10 cellular contexts compared by ENCODE assay signal in genomic region chr1:44810762-44811105, GRCh38. TPM values are rescaled to one million over a fixed set of nuclear protein-coding genes. Genes with fewer than 3 reads are reported as not detected.
DNase-seq lines count a peak whose midpoint lies in the region; ATAC-seq and TF ChIP-seq lines count a peak whose summit lies in the region.
"Not testable (repeated sequence)": the region's sequence is repeated elsewhere in the genome, so short reads cannot be mapped to it uniquely, and the experiment has no call there.
"Had no signal": no experiment of that assay in that cellular context is flagged by ENCODE, and none has a peak within 500 bp of the region (broad histone marks: within the 10 kb centered on the region; RNA-seq: fewer than 3 reads in every experiment).

No MANE protein-coding gene starts in this region.

- 82 to 86% methylated on average over 4 of the region's 4 CpGs for WGBS in GM23248 (ENCODE audit: low coverage in 1 of 2, low lambda C conversion rate in 2 of 2, missing lambda C conversion rate in 2 of 2), 2 experiments

- peaks cover 68% of the 10 kb centered on the region for H3F3A ChIP-seq in GM23248 (ENCODE audit: insufficient read depth)

- TF ChIP-seq CTCF in right atrium auricular region (IDR thresholded peaks at IDR 0.05); natural killer cell (IDR thresholded peaks at IDR 0.05); vagina (IDR thresholded peaks at IDR 0.05): not testable (repeated sequence)

- H3K4me3 ChIP-seq in GM23248: 0 out of 2 replicates have a peak overlapping the region, but pooled peaks have one; percentile 13
- H3K4me3 ChIP-seq in right atrium auricular region, vagina: not testable (repeated sequence)

- H3K27me3 ChIP-seq in GM23248 (replicated peaks; ENCODE audit: insufficient read depth); right atrium auricular region; vagina: not testable (repeated sequence)

- TF ChIP-seq POLR2A in vagina (IDR thresholded peaks at IDR 0.05): not testable (repeated sequence)

- H3K4me1 Mint-ChIP-seq in T-helper 2 cell treated with Interferon-gamma antibody and Interleukin-4, amounts not matched to agents 5 μg/mL and 100 μg/mL, for 36 hours (ENCODE audit: low read depth): peaks cover 67% of the 10 kb centered on the region
- peaks cover 73% of the 10 kb centered on the region for H3K4me1 Mint-ChIP-seq in activated naive CD8-positive, alpha-beta T cell (ENCODE audit: low read depth)
- H3K4me1 Mint-ChIP-seq in dendritic cell treated with granulocyte-macrophage colony-stimulating factor and Interleukin-4, amounts not matched to agents 40 ng/mL and 50 ng/mL, for 4 days (ENCODE audit: low read depth): peaks cover 91% of the 10 kb centered on the region
- H3K4me1 Mint-ChIP-seq in natural killer cell: peaks cover 38 to 51% of the 10 kb centered on the region in 2 donors
- peaks cover 84% of the 10 kb centered on the region for H3K4me1 Mint-ChIP-seq in stimulated activated effector memory CD8-positive, alpha-beta T cell treated with anti-CD3 and anti-CD28 coated beads, Interleukin-12 subunit alpha, Interleukin-12 subunit beta, amount 100 ng/mL, for 72 hours

- not testable (repeated sequence) for ATAC-seq in natural killer cell; stimulated activated effector memory CD8-positive, alpha-beta T cell treated with anti-CD3 and anti-CD28 coated beads, Interleukin-12 subunit alpha, Interleukin-12 subunit beta, amount 100 ng/mL, for 72 hours

- DNase-seq in GM23248; T-helper 2 cell treated with Interferon-gamma antibody and Interleukin-4, amounts not matched to agents 5 μg/mL and 100 μg/mL, for 36 hours (ENCODE audit: low spot score); right atrium auricular region (ENCODE audit: low spot score); natural killer cell; stimulated activated effector memory CD8-positive, alpha-beta T cell treated with anti-CD3 and anti-CD28 coated beads, Interleukin-12 subunit alpha, Interleukin-12 subunit beta, amount 100 ng/mL, for 72 hours (ENCODE audit: low spot score in 2 of 2); vagina (ENCODE audit: extremely low spot score in 2 of 2): not testable (repeated sequence)

- not testable (repeated sequence) for H3K9me2 ChIP-seq in GM23248 (ENCODE audit: insufficient read depth)

- not testable (repeated sequence) for H2AFZ ChIP-seq in GM23248

- H3K4me1 ChIP-seq in GM23248 (ENCODE audit: insufficient read depth) (peaks cover 73% of the 10 kb centered on the region), right atrium auricular region (peaks cover 0 to 79% of the 10 kb centered on the region in 2 donors), vagina (peaks cover 89% of the 10 kb centered on the region)

- H3K4me3 Mint-ChIP-seq in T-helper 2 cell treated with Interferon-gamma antibody and Interleukin-4, amounts not matched to agents 5 μg/mL and 100 μg/mL, for 36 hours: peak overlapping the region; percentile 79
- peak overlapping the region; percentile 68 for H3K4me3 Mint-ChIP-seq in activated naive CD8-positive, alpha-beta T cell
- H3K4me3 Mint-ChIP-seq in dendritic cell treated with granulocyte-macrophage colony-stimulating factor and Interleukin-4, amounts not matched to agents 40 ng/mL and 50 ng/mL, for 4 days: peak overlapping the region; percentile 42
- peak overlapping the region; percentile 43 for H3K4me3 Mint-ChIP-seq in natural killer cell
- peak overlapping the region; percentile 89 for H3K4me3 Mint-ChIP-seq in stimulated activated effector memory CD8-positive, alpha-beta T cell treated with anti-CD3 and anti-CD28 coated beads, Interleukin-12 subunit alpha, Interleukin-12 subunit beta, amount 100 ng/mL, for 72 hours

- not testable (repeated sequence) for H3K9me3 ChIP-seq in GM23248 (ENCODE audit: low read depth); right atrium auricular region; vagina

- not testable (repeated sequence) for H3K27me3 Mint-ChIP-seq in T-helper 2 cell treated with Interferon-gamma antibody and Interleukin-4, amounts not matched to agents 5 μg/mL and 100 μg/mL, for 36 hours (ENCODE audit: low read depth); activated naive CD8-positive, alpha-beta T cell; dendritic cell treated with granulocyte-macrophage colony-stimulating factor and Interleukin-4, amounts not matched to agents 40 ng/mL and 50 ng/mL, for 4 days; natural killer cell (ENCODE audit: low read depth in 2 of 2)

- peak overlapping the region; percentile 92 for H3K4me2 ChIP-seq in GM23248 (ENCODE audit: unreplicated experiment)

- in situ Hi-C loops in GM23248 (cut with MboI): not testable (repeated sequence)

- H3K27ac ChIP-seq in GM23248 (peak overlapping the region; percentile 100), right atrium auricular region (peak overlapping the region; percentile 94 to 96), vagina (peak overlapping the region; percentile 100)

- not testable (repeated sequence) for H3K9me3 Mint-ChIP-seq in T-helper 2 cell treated with Interferon-gamma antibody and Interleukin-4, amounts not matched to agents 5 μg/mL and 100 μg/mL, for 36 hours; activated naive CD8-positive, alpha-beta T cell (ENCODE audit: low read depth); dendritic cell treated with granulocyte-macrophage colony-stimulating factor and Interleukin-4, amounts not matched to agents 40 ng/mL and 50 ng/mL, for 4 days; natural killer cell; stimulated activated effector memory CD8-positive, alpha-beta T cell treated with anti-CD3 and anti-CD28 coated beads, Interleukin-12 subunit alpha, Interleukin-12 subunit beta, amount 100 ng/mL, for 72 hours

- peak overlapping the region; percentile 97 for H3K9ac ChIP-seq in GM23248

- H4K20me1 ChIP-seq in GM23248 (ENCODE audit: insufficient read depth): not testable (repeated sequence)

- not testable (repeated sequence) for H3K36me3 ChIP-seq in GM23248 (ENCODE audit: low read depth); vagina
- H3K36me3 ChIP-seq in right atrium auricular region: peaks cover 22% of the 10 kb centered on the region

- peak overlapping the region; percentile 99 for H3K27ac Mint-ChIP-seq in T-helper 2 cell treated with Interferon-gamma antibody and Interleukin-4, amounts not matched to agents 5 μg/mL and 100 μg/mL, for 36 hours
- H3K27ac Mint-ChIP-seq in activated naive CD8-positive, alpha-beta T cell: peak overlapping the region; percentile 98
- H3K27ac Mint-ChIP-seq in dendritic cell treated with granulocyte-macrophage colony-stimulating factor and Interleukin-4, amounts not matched to agents 40 ng/mL and 50 ng/mL, for 4 days: peak overlapping the region; percentile 100
- H3K27ac Mint-ChIP-seq in natural killer cell: peak overlapping the region; percentile 87 to 95
- peak overlapping the region; percentile 100 for H3K27ac Mint-ChIP-seq in stimulated activated effector memory CD8-positive, alpha-beta T cell treated with anti-CD3 and anti-CD28 coated beads, Interleukin-12 subunit alpha, Interleukin-12 subunit beta, amount 100 ng/mL, for 72 hours

- intact Hi-C loops in dendritic cell treated with granulocyte-macrophage colony-stimulating factor and Interleukin-4, amounts not matched to agents 40 ng/mL and 50 ng/mL, for 4 days (cut with micrococcal nuclease); natural killer cell (cut with micrococcal nuclease); vagina (cut with DNase I): not testable (repeated sequence)

- H3K79me2 ChIP-seq in GM23248 (ENCODE audit: insufficient read depth): peaks cover 28% of the 10 kb centered on the region

- peaks cover 51% of the 10 kb centered on the region for H3K36me3 Mint-ChIP-seq in T-helper 2 cell treated with Interferon-gamma antibody and Interleukin-4, amounts not matched to agents 5 μg/mL and 100 μg/mL, for 36 hours (ENCODE audit: low read depth)
- H3K36me3 Mint-ChIP-seq in activated naive CD8-positive, alpha-beta T cell; natural killer cell: not testable (repeated sequence)
- peaks cover 54% of the 10 kb centered on the region for H3K36me3 Mint-ChIP-seq in dendritic cell treated with granulocyte-macrophage colony-stimulating factor and Interleukin-4, amounts not matched to agents 40 ng/mL and 50 ng/mL, for 4 days (ENCODE audit: low read depth)
- peaks cover 79% of the 10 kb centered on the region for H3K36me3 Mint-ChIP-seq in stimulated activated effector memory CD8-positive, alpha-beta T cell treated with anti-CD3 and anti-CD28 coated beads, Interleukin-12 subunit alpha, Interleukin-12 subunit beta, amount 100 ng/mL, for 72 hours

RNA-seq across cellular contexts. Expression of gene BTBD19, which starts 2.4 kb away (rescaled TPM):
- 8.0 and 12.0 TPM in 2 replicates for total RNA-seq in GM23248 (2014; rRNA removed; shearing (Covaris generic))
- polyA plus RNA-seq in GM23248 (2016; fragmentation: Nextera tagmentation; extraction: Ambion mirVana): 9.4 and 12.1 TPM in 2 replicates
- total RNA-seq in right atrium auricular region (1 to 10 TPM; 1.8 to 5.6 TPM), natural killer cell (1 to 10 TPM; 4.4 to 5.7 (median 4.9) TPM), vagina (7.9 TPM)

RNA-seq across cellular contexts. Expression of gene DYNLT4, which starts 3.6 kb away (rescaled TPM):
- total RNA-seq in GM23248 (2014; rRNA removed; shearing (Covaris generic)): not detected in 2 replicates
- 0.52 and 0.59 TPM in 2 replicates for polyA plus RNA-seq in GM23248 (2016; fragmentation: Nextera tagmentation; extraction: Ambion mirVana)
- total RNA-seq in right atrium auricular region: 1 to 10 TPM in 1 of 2 donors, not detected in 1; 2.4 TPM
- 1 to 10 TPM in 1 of 3 donors, under 1 TPM in 1, not detected in 1; 0.96 to 1.2 TPM for total RNA-seq in natural killer cell
- total RNA-seq in vagina: not detected
- total RNA-seq: H7 had no signal

RNA-seq across cellular contexts. Expression of gene PLK3, which starts 10.6 kb away (rescaled TPM):
- 28.5 and 30.7 TPM in 2 replicates for total RNA-seq in GM23248 (2014; rRNA removed; shearing (Covaris generic))
- 29.8 and 30.2 TPM in 2 replicates for polyA plus RNA-seq in GM23248 (2016; fragmentation: Nextera tagmentation; extraction: Ambion mirVana)
- total RNA-seq in right atrium auricular region: 10 to 100 TPM in 1 of 2 donors, 1 to 10 TPM in 1; 9.1 to 10.8 TPM
- 10 to 100 TPM; 39.5 to 89.2 (median 78.1) TPM for total RNA-seq in natural killer cell
- total RNA-seq in vagina: 77.6 TPM

RNA-seq across cellular contexts. Expression of gene BEST4, which starts 22.8 kb away (rescaled TPM):
- 0.32 and 0.76 TPM in 2 replicates for total RNA-seq in GM23248 (2014; rRNA removed; shearing (Covaris generic))
- polyA plus RNA-seq in GM23248 (2016; fragmentation: Nextera tagmentation; extraction: Ambion mirVana): 0.30 and 0.31 TPM in 2 replicates
- total RNA-seq in right atrium auricular region (not detected), natural killer cell (under 1 TPM; 0.18 to 0.33 (median 0.28) TPM), vagina (not detected)
- total RNA-seq: glomerular endothelial cell had no signal

RNA-seq across cellular contexts. Expression of gene PTCH2, which starts 32.3 kb away (rescaled TPM):
- total RNA-seq in GM23248 (2014; rRNA removed; shearing (Covaris generic)): 0.11 and 0.13 TPM in 2 replicates
- polyA plus RNA-seq in GM23248 (2016; fragmentation: Nextera tagmentation; extraction: Ambion mirVana): 0.05 and 0.11 TPM in 2 replicates
- total RNA-seq in right atrium auricular region (under 1 TPM; 0.22 to 0.24 TPM), natural killer cell (1 to 10 TPM; 1.8 to 3.1 (median 2.4) TPM), vagina (0.98 TPM)
